Comparison of ENCODE assay signal across 1 cellular context in the genomic region with DNA sequence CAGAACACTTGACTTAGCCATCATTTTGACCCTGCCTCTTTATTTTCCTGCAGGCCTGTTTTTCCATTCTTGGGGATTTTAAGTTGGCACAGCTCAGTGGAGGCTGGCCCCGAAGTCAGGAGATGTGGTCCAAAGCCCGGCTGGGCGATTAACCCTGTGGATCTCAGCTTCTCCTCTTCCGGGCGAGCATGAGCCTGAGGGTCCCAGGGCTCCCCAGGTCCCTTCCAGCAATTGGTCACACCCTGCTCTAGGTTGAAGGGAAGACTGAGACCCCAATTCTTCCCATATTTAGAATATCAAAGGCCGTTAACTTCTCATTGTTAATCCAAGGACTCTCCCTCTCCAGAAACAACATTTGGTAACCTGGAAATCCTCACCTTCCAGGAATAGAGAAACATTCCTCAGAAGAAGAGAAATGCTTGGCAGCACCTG.
TF ChIP-seq lines count a peak whose summit lies in the region.

No MANE protein-coding gene starts in this region.

TF ChIP-seq in GM23338, 12 proteins besides CTCF, POLR2A, EP300 and RAD21:
- TF ChIP-seq CREB1 (CRISPR knock-in tag; IDR thresholded peaks at IDR 0.05; ENCODE audit: low read depth) (no peak), EZH2 (IDR thresholded peaks at IDR 0.05; ENCODE audit: low read depth, unreplicated experiment) (no peak), ZNF114 (CRISPR knock-in tag; IDR thresholded peaks at IDR 0.05) (no peak), NANOG (IDR thresholded peaks at IDR 0.05; ENCODE audit: borderline replicate concordance) (peak; percentile 51; the same call in 1 of the 2 replicates), JUNB (IDR thresholded peaks at IDR 0.05; ENCODE audit: unreplicated experiment) (no peak), EZH2phosphoT487 (IDR thresholded peaks at IDR 0.05; ENCODE audit: unreplicated experiment) (no peak)
